11 cellular contexts compared by ENCODE assay signal in the genomic region with DNA sequence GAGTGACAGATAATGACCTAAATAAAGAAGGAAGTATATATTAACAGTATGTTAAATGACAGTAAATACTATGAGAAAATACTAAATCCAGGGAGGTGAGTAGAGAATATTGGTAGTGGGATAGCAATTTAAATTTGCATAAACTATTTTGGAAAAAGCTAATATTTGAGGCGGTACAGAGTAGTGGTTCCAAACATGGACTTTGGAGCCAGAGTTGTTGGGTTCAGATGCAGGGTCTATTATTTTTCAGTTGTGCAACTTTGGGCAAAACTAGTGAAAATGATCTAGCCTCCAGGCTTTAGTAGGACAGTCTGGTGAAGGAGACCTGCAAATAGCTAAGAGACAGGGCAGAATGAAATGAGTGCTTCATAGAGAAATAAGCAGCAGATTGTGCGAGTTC.
"Had no signal": no experiment of that assay in that cellular context is flagged by ENCODE, and none has a peak within 500 bp of the region (broad histone marks: within the 10 kb centered on the region; RNA-seq: fewer than 3 reads in every experiment).

No MANE protein-coding gene starts in this region.

- FAIRE-seq: H1, H54 had no signal

- H3K9ac ChIP-seq: GM23248 had no signal

- ATAC-seq: GM23338, HCT116 had no signal

- H2AFZ ChIP-seq: GM23248, GM23338 had no signal

- DNase-seq: GM23248, GOT3, H7, H9, HCEC 1CT, HFFc6 had no signal

- H3K4me3 ChIP-seq: GM23248, GM23338, HAP-1 had no signal

- H3K27ac ChIP-seq: GM23248 had no signal

- H3K36me3 ChIP-seq: HAP-1 had no signal

- H3K4me1 ChIP-seq: HAP-1 had no signal

- H3K9me3 ChIP-seq: HAP-1 had no signal

- H3K4me2 ChIP-seq: GM23338 had no signal
